1 cellular context compared by ENCODE assay signal in genomic region chr11:68436162-68436888, GRCh38.
TF ChIP-seq lines count a peak whose summit lies in the region.

No MANE protein-coding gene starts in this region.

TF ChIP-seq in K562, 482 proteins besides CTCF, POLR2A, EP300 and RAD21 (continued from another document):
- no peak for TF ChIP-seq E4F1 (CRISPR knock-in tag; IDR thresholded peaks at IDR 0.05; ENCODE audit: borderline replicate concordance)
